Comparison of ENCODE assay signal across 9 cellular contexts in the genomic region with DNA sequence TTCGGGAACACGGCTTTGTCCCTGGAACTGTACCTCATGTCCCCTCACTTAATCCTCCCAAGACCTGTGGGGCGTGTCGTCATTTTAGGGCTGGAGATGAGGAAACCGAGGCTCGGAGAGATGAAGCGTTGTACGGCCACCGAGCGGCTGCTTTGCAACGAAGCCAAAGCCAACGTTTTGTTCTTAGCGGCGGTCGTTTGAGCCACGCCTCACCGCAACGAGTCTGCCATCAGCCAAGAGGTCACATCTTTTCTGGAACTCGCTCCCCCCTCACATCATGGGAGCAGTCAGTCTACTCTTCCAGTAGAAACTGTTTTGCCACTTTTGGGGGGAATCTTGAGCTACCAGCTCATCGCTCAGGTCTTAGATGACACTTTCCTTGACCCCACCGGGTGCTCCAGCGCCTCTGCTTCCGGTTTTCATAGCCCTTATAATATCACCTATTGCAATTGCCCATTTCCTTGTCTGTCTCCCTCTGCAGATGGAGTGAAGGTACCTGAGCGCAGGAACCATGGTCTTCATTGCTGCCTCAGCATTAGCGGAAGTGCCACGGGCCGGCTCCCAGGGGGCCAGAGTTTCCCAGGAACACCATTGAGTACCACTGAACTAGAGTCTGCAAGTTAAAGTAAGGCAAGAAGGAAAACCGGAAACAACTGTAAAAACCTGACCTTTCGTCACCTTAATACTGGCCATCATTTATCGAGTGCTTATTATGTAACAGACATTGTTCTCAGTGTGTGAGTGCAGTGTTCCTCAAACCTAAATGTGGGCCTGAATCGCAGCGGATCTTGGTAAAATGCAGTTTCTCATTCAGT. TPM values are rescaled to one million over a fixed set of nuclear protein-coding genes. Genes with fewer than 3 reads are reported as not detected.
DNase-seq lines count a peak whose midpoint lies in the region; ATAC-seq, FAIRE-seq and TF ChIP-seq lines count a peak whose summit lies in the region.
"Had no signal": no experiment of that assay in that cellular context is flagged by ENCODE, and none has a peak within 500 bp of the region (broad histone marks: within the 10 kb centered on the region; RNA-seq: fewer than 3 reads in every experiment).

No MANE protein-coding gene starts in this region.

- H3K4me3 ChIP-seq in endothelial cell of umbilical vein (replicated peaks in 1 of 3; ENCODE audit: insufficient read depth in 1 of 3, low read depth in 1 of 3, low read length in 3 of 3) = peak overlapping the region in 1 of 3 experiments; percentile 40

- peaks cover 53% of the 10 kb centered on the region for H3K4me1 Mint-ChIP-seq in activated naive CD4-positive, alpha-beta T cell treated with anti-CD3 and anti-CD28 coated beads for 36 hours (ENCODE audit: low read depth)
- H3K4me1 Mint-ChIP-seq in neural crest cell = peaks cover 16% of the 10 kb centered on the region

- H3K9ac ChIP-seq in endothelial cell of umbilical vein (replicated peaks; ENCODE audit: extremely low read depth, insufficient read depth, low read length) = peak overlapping the region; percentile 55

- no peak for ATAC-seq in GM19328 (IDR thresholded peaks at IDR 0.05; ENCODE audit: unreplicated experiment)

- TF ChIP-seq CTCF in endothelial cell of umbilical vein (IDR thresholded peaks at IDR 0.05; ENCODE audit: extremely low read depth in 1 of 2, insufficient read depth in 1 of 2, low read depth in 1 of 2, low read length in 2 of 2) = no peak
- TF ChIP-seq CTCF in neural crest cell (conservative IDR thresholded peaks at IDR 0.05) = no peak

- no peaks in the 10 kb centered on the region for H3K27me3 Mint-ChIP-seq in activated naive CD4-positive, alpha-beta T cell treated with anti-CD3 and anti-CD28 coated beads for 36 hours (ENCODE audit: low read depth)
- no peaks in the 10 kb centered on the region for H3K27me3 Mint-ChIP-seq in neural crest cell (ENCODE audit: low read depth)

- BruUV-seq in endothelial cell of umbilical vein (replicated peaks; lab: Mats Ljungman, UMichigan) = TSS peak; percentile 50

- H3K9me3 ChIP-seq in endothelial cell of umbilical vein (replicated peaks; ENCODE audit: control insufficient read depth, insufficient read depth, low read length) = no peaks in the 10 kb centered on the region

- H2AFZ ChIP-seq in endothelial cell of umbilical vein (ENCODE audit: low read depth, low read length) = peak overlapping the region; percentile 91

- peaks cover 41% of the 10 kb centered on the region for H3K4me1 ChIP-seq in endothelial cell of umbilical vein (ENCODE audit: control insufficient read depth, extremely low read depth, insufficient read depth, low read length)

- CTCF ChIA-PET in activated naive CD4-positive, alpha-beta T cell treated with anti-CD3 and anti-CD28 coated beads for 36 hours (lab: Charles Lee) = interaction anchor here (0.5 to 1.0 kb wide), 2 partner anchors 30 to 171 kb away, joined by 3 to 5 read pairs; no protein-coding TSS in a partner anchor
- CTCF ChIA-PET in endothelial cell of umbilical vein (lab: Charles Lee) = interaction anchor here (1.3 to 6.7 kb wide), 4 partner anchors 8 to 108 kb away, joined by 6 to 56 read pairs (median 10); a partner anchor contains a TSS

- dilution Hi-C loops in endothelial cell of umbilical vein (cut with MboI; ENCODE audit: extremely low pct_ligation_motif_present, low sequenced_read_pairs) = no loop called here

- no peak for TF ChIP-seq POLR2A in endothelial cell of umbilical vein (IDR thresholded peaks at IDR 0.05; ENCODE audit: low read depth, low read length)

- no peaks in the 10 kb centered on the region for H3K9me3 Mint-ChIP-seq in activated naive CD4-positive, alpha-beta T cell treated with anti-CD3 and anti-CD28 coated beads for 36 hours
- no peaks in the 10 kb centered on the region for H3K9me3 Mint-ChIP-seq in neural crest cell

- H3K4me2 ChIP-seq in endothelial cell of umbilical vein (ENCODE audit: insufficient read depth, low read length) = peak overlapping the region; percentile 47

- H3K27ac ChIP-seq in endothelial cell of umbilical vein (ENCODE audit: insufficient read depth, low read depth, low read length) = peak overlapping the region; percentile 87

- no peaks in the 10 kb centered on the region for H3K9me1 ChIP-seq in endothelial cell of umbilical vein (replicated peaks; ENCODE audit: control insufficient read depth, extremely low read depth, insufficient read depth, low read length)

- DNase-seq in activated naive CD4-positive, alpha-beta T cell treated with anti-CD3 and anti-CD28 coated beads for 36 hours = peak; percentile 23
- DNase-seq in activated naive CD4-positive, alpha-beta T cell (lab: John Stamatoyannopoulos, UW) = no peak
- DNase-seq in RKO (ENCODE audit: low spot score) = peak; percentile 57
- peak; percentile 78 for DNase-seq in endothelial cell of umbilical vein (ENCODE audit: low read depth, low spot score)
- no peak for DNase-seq in neural crest cell (ENCODE audit: low read depth, low spot score)
- DNase-seq in activated CD4-positive, CD25-positive, alpha-beta regulatory T cell treated with anti-CD3 and anti-CD28 coated beads, Interleukin-2, amount 50 U/mL, for 72 hours = no peak
- DNase-seq in cerebellar cortex (ENCODE audit: low spot score) = no peak

- H3K79me2 ChIP-seq in endothelial cell of umbilical vein (ENCODE audit: control insufficient read depth, insufficient read depth, low read length) = no peaks in the 10 kb centered on the region

- peak overlapping the region; percentile 80 for H3K27ac Mint-ChIP-seq in activated naive CD4-positive, alpha-beta T cell treated with anti-CD3 and anti-CD28 coated beads for 36 hours
- H3K27ac Mint-ChIP-seq in neural crest cell (ENCODE audit: unreplicated experiment) = peak overlapping the region; percentile 65

- H4K20me1 ChIP-seq in endothelial cell of umbilical vein (replicated peaks; ENCODE audit: control insufficient read depth, extremely low read depth, insufficient read depth, low read length) = no peaks in the 10 kb centered on the region

- H3K27me3 ChIP-seq in endothelial cell of umbilical vein (ENCODE audit: control insufficient read depth in 2 of 2, insufficient read depth in 2 of 2, low read length in 2 of 2) = no peaks in the 10 kb centered on the region

- intact Hi-C loops in activated naive CD4-positive, alpha-beta T cell treated with anti-CD3 and anti-CD28 coated beads for 36 hours (cut with micrococcal nuclease) = loop anchor here (1.0 to 2.0 kb wide), 2 partner anchors 67 to 109 kb away; a partner anchor contains a TSS
- intact Hi-C loops in endothelial cell of umbilical vein (cut with micrococcal nuclease) = loop anchor here (2.0 to 5.0 kb wide), 2 partner anchors 73 to 349 kb away; a partner anchor contains a TSS

- H3K4me3 Mint-ChIP-seq in activated naive CD4-positive, alpha-beta T cell treated with anti-CD3 and anti-CD28 coated beads for 36 hours = peak overlapping the region; percentile 74
- peak overlapping the region; percentile 85 for H3K4me3 Mint-ChIP-seq in neural crest cell

- H3K36me3 ChIP-seq in endothelial cell of umbilical vein (ENCODE audit: control insufficient read depth in 2 of 2, extremely low read depth in 1 of 2, insufficient read depth in 2 of 2, low read length in 2 of 2) = no peaks in the 10 kb centered on the region

- FAIRE-seq in endothelial cell of umbilical vein (lab: Jason Lieb, UNC) = peak; percentile 59
- FAIRE-seq: colon had no signal

- no peaks in the 10 kb centered on the region for H3K36me3 Mint-ChIP-seq in activated naive CD4-positive, alpha-beta T cell treated with anti-CD3 and anti-CD28 coated beads for 36 hours (ENCODE audit: low read depth)
- no peaks in the 10 kb centered on the region for H3K36me3 Mint-ChIP-seq in neural crest cell (ENCODE audit: low read depth)

- POLR2A ChIA-PET in endothelial cell of umbilical vein (lab: Charles Lee) = no interaction called here

TF ChIP-seq in endothelial cell of umbilical vein, 7 proteins besides CTCF, POLR2A, EP300 and RAD21:
- TF ChIP-seq, protein P1, sequence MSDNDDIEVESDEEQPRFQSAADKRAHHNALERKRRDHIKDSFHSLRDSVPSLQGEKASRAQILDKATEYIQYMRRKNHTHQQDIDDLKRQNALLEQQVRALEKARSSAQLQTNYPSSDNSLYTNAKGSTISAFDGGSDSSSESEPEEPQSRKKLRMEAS (IDR thresholded peaks at IDR 0.05; ENCODE audit: insufficient read depth, insufficient read length) = no peak
- TF ChIP-seq MYC (IDR thresholded peaks at IDR 0.05; ENCODE audit: low read depth, low read length) (no peak), EZH2 (IDR thresholded peaks at IDR 0.05; ENCODE audit: borderline replicate concordance, low read depth, low read length, severe bottlenecking) (no peak), JUN (IDR thresholded peaks at IDR 0.05; ENCODE audit: borderline replicate concordance, insufficient read depth, insufficient read length, low read depth) (no peak), POLR2AphosphoS5 (IDR thresholded peaks at IDR 0.05; ENCODE audit: insufficient read depth, low read depth, low read length) (peak; percentile 19)

RNA-seq across cellular contexts. Expression of a gene that starts 19.6 kb away (rescaled TPM):
- total RNA-seq in activated naive CD4-positive, alpha-beta T cell treated with anti-CD3 and anti-CD28 coated beads for 36 hours = 1 to 10 TPM; 1.8 to 2.5 TPM
- 0.75 and 1.4 TPM in 2 replicates for total RNA-seq in endothelial cell of umbilical vein
- polyA plus RNA-seq in endothelial cell of umbilical vein = 4.4 and 6.0 TPM in 2 replicates
- 3.4 and 3.7 TPM in 2 replicates for polyA plus RNA-seq in endothelial cell of umbilical vein (2011; cell fraction: cytosol; rRNA removed)
- polyA plus RNA-seq in endothelial cell of umbilical vein (2011; cell fraction: nucleus; rRNA removed) = 0.74 and 1.1 TPM in 2 replicates
- polyA plus RNA-seq in endothelial cell of umbilical vein (2012) = 2.7 and 3.6 TPM in 2 replicates
- 1.1 and 6.6 TPM in 2 replicates for polyA minus RNA-seq in endothelial cell of umbilical vein
- polyA minus RNA-seq in endothelial cell of umbilical vein (2011; cell fraction: cytosol; rRNA and poly(A)+ RNA removed) = 1.2 TPM
- not detected in 2 replicates for polyA minus RNA-seq in endothelial cell of umbilical vein (2011; cell fraction: nucleus; rRNA and poly(A)+ RNA removed)
- total RNA-seq in neural crest cell = 0.42 TPM in 1 of 2 replicates, not detected in the other

Comparison
In these comparisons a context has a peak if more than half of its experiments do, and no peak if none do; other contexts are left out.
1. DNase-seq: peak in activated naive CD4-positive, alpha-beta T cell treated with anti-CD3 and anti-CD28 coated beads for 36 hours (single experiment), RKO (single experiment) and endothelial cell of umbilical vein (single experiment); none in activated naive CD4-positive, alpha-beta T cell (0 of 4), neural crest cell (single experiment), activated CD4-positive, CD25-positive, alpha-beta regulatory T cell treated with anti-CD3 and anti-CD28 coated beads, Interleukin-2, amount 50 U/mL, for 72 hours (single experiment) and cerebellar cortex (single experiment).